In the genomic region with DNA sequence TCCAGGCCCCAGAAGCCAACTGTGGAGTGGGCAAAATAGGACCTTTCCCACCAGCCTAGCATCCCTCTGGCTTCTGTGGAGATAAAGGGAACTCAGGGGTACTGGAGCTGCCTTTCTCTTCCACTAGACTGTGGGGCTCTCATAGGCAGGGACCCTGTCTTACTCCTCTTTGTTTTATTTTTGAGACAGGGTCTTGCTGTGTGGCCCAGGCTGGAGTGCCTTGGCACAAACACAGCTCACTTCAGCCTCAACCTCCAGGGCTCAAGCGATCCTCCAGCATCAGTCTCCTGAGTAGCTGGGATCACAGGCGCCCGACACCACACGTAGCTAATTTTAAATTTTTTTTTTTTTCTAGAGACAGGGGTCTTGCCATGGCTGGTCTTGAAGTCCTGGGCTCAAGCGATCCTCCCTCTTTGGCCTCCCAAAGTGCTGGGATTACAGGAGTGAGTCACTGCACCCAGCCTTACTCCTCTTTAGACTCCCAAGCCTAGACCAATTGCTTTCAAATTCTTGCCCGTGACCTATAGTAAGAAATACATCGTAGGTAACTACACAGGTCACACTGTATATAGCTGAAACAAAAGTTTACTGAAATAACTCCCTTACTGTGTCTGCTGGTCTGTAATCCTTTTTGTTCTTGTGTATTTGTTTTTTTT, we compare ENCODE assay signal across 1 cellular context.
TF ChIP-seq lines count a peak whose summit lies in the region.

No MANE protein-coding gene starts in this region.

TF ChIP-seq in HCT116, 20 proteins besides CTCF, POLR2A, EP300 and RAD21 (continued from another document):
- TF ChIP-seq REST (IDR thresholded peaks at IDR 0.05; ENCODE audit: low read depth) (no peak), CEBPB (IDR thresholded peaks at IDR 0.05; ENCODE audit: low read depth) (no peak), YY1 (IDR thresholded peaks at IDR 0.05; ENCODE audit: extremely low read depth, insufficient replicate concordance, low read depth, low read length) (no peak), POLR2AphosphoS5 (IDR thresholded peaks at IDR 0.05; ENCODE audit: low read depth, low read length) (no peak), SRF (IDR thresholded peaks at IDR 0.05; ENCODE audit: low read depth) (no peak), MAX (IDR thresholded peaks at IDR 0.05) (no peak)
- TF ChIP-seq, protein P1, sequence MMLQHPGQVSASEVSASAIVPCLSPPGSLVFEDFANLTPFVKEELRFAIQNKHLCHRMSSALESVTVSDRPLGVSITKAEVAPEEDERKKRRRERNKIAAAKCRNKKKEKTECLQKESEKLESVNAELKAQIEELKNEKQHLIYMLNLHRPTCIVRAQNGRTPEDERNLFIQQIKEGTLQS (IDR thresholded peaks at IDR 0.05): no peak
TF ChIP-seq in HCT116: peak in this region for 0.
